1 cellular context compared by ENCODE assay signal in the genomic region with DNA sequence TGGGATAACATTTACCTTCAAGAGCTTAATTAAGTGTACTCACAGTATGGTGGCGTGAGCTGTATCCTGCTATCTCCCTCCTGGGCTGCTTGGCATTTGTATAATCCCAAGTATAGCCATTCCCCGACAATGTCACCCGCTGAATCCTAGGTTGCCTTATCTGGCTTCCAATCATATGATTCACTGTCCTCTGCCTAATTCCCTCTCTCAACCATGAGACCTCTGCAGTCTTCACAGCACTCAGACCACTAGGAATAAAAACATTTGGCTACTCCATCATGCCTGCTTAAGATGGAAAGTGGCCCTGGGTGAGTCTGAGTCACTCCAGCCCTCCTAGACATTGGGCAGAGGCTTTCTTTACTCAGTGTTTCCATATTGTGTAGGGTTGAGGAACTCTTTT.
TF ChIP-seq lines count a peak whose summit lies in the region.

No MANE protein-coding gene starts in this region.

TF ChIP-seq in GM23338, 12 proteins besides CTCF, POLR2A, EP300 and RAD21 (continued from another document):
- TF ChIP-seq JUNB (IDR thresholded peaks at IDR 0.05; ENCODE audit: unreplicated experiment) (no peak), CREB1 (CRISPR knock-in tag; IDR thresholded peaks at IDR 0.05; ENCODE audit: low read depth) (no peak)
TF ChIP-seq in GM23338: peak in this region for 0.
